9 cellular contexts compared by ENCODE assay signal in genomic region chr1:236144033-236144432, GRCh38. TPM values are rescaled to one million over a fixed set of nuclear protein-coding genes. Genes with fewer than 3 reads are reported as not detected.
DNase-seq lines count a peak whose midpoint lies in the region; ATAC-seq and TF ChIP-seq lines count a peak whose summit lies in the region.
"Had no signal": no experiment of that assay in that cellular context is flagged by ENCODE, and none has a peak within 500 bp of the region (broad histone marks: within the 10 kb centered on the region; RNA-seq: fewer than 3 reads in every experiment).

No MANE protein-coding gene starts in this region.

- no peak for TF ChIP-seq CTCF in AG04450 (IDR thresholded peaks at IDR 0.05; ENCODE audit: low read depth, low read length)
- no peak for TF ChIP-seq CTCF in HEK293 (tag by site-specific recombination; IDR thresholded peaks at IDR 0.05)
- TF ChIP-seq CTCF in cardiac fibroblast (IDR thresholded peaks at IDR 0.05; ENCODE audit: low read depth, low read length): no peak

- DNase-seq in AG04450 (ENCODE audit: low read depth, low spot score) (no peak), cardiac fibroblast (ENCODE audit: low read depth in 2 of 2) (no peak), NCI-H146 treated with DMSO at 0.1 percent for 48 hours (lab: John Stamatoyannopoulos, UW; ENCODE audit: unreplicated experiment) (no peak), NK-92 (lab: John Stamatoyannopoulos, UW; ENCODE audit: unreplicated experiment) (no peak)
- no peak for DNase-seq in activated effector memory CD4-positive, alpha-beta T cell treated with Interleukin-2 at 50 U/mL for 16 hours
- DNase-seq: activated naive CD4-positive, alpha-beta T cell had no signal

- peak overlapping the region; percentile 89 for H3K4me3 ChIP-seq in AG04450 (ENCODE audit: low read depth, low read length)
- peak overlapping the region; percentile 79 for H3K4me3 ChIP-seq in HEK293 (ENCODE audit: low read depth, low read length)
- peak overlapping the region; percentile 69 to 75 for H3K4me3 ChIP-seq in cardiac fibroblast (replicated peaks in 1 of 2; ENCODE audit: low read depth in 2 of 2, low read length in 2 of 2)
- H3K4me3 ChIP-seq in muscle layer of duodenum (ENCODE audit: low read depth in 1 of 2, low read length in 2 of 2): peak overlapping the region; percentile 84 to 93

- H3K36me3 ChIP-seq in HEK293 (ENCODE audit: control insufficient read depth in 2 of 2, insufficient read depth in 1 of 2, low read length in 2 of 2) (peaks cover 6 to 9% of the 10 kb centered on the region in 2 experiments; a peak in 2 of 3 replicates), muscle layer of duodenum (ENCODE audit: control insufficient read depth in 1 of 2, insufficient read depth in 2 of 2, low read length in 2 of 2) (no peaks in the 10 kb centered on the region)

- ATAC-seq in HG02981 (IDR thresholded peaks at IDR 0.05; ENCODE audit: unreplicated experiment): no peak

- peaks cover 10% of the 10 kb centered on the region for H3K27me3 ChIP-seq in AG04450 (ENCODE audit: control insufficient read depth, insufficient read depth, low read length)
- no peaks in the 10 kb centered on the region for H3K27me3 ChIP-seq in muscle layer of duodenum (ENCODE audit: low read depth, low read length)

- POLR2A ChIA-PET in AG04450 (lab: Yijun Ruan, JAX): interaction anchor here (0.6 to 0.7 kb wide), 2 partner anchors 86 to 211 kb away, joined by 3 to 7 read pairs; no protein-coding TSS in a partner anchor
- POLR2A ChIA-PET in HEK293 (lab: Yijun Ruan, JAX): interaction anchor here (0.5 to 1.3 kb wide), 2 partner anchors 138 to 1482 kb away, joined by 4 to 5 read pairs; partner anchors contain the start of gene ERO1B

- CTCF ChIA-PET in AG04450 (lab: Charles Lee): interaction anchor here (0.8 kb wide), 1 partner anchor 26 kb away, joined by 4 read pairs; no protein-coding TSS in a partner anchor
- CTCF ChIA-PET in HEK293 (lab: Yijun Ruan, JAX): interaction anchor here (0.6 to 2.1 kb wide), 5 partner anchors 14 to 487 kb away, joined by 4 to 7 read pairs (median 4); no protein-coding TSS in a partner anchor

- peaks cover 5% of the 10 kb centered on the region for H3K4me1 ChIP-seq in HEK293 (ENCODE audit: control insufficient read depth, insufficient read depth, low read length)
- H3K4me1 ChIP-seq in muscle layer of duodenum (ENCODE audit: control insufficient read depth in 1 of 2, insufficient read depth in 2 of 2, low read length in 2 of 2): peaks cover 0 to 30% of the 10 kb centered on the region in 2 donors

- H3K27ac ChIP-seq in AG04450 (ENCODE audit: low read depth, low read length) (no peak overlapping the region), HEK293 (ENCODE audit: extremely low read depth, low read depth, low read length) (no peak overlapping the region), muscle layer of duodenum (ENCODE audit: low read length) (no peak overlapping the region)

- H3K9me3 ChIP-seq in AG04450 (ENCODE audit: control insufficient read depth, insufficient read depth, low read length): peaks cover 3% of the 10 kb centered on the region; the same call in 1 of the 2 replicates
- H3K9me3 ChIP-seq in HEK293 (ENCODE audit: control insufficient read depth, insufficient read depth, low read depth, low read length): no peaks in the 10 kb centered on the region
- no peaks in the 10 kb centered on the region for H3K9me3 ChIP-seq in muscle layer of duodenum (ENCODE audit: control insufficient read depth in 1 of 2, low read length in 2 of 2)

TF ChIP-seq in HEK293, 187 proteins besides CTCF, POLR2A, EP300 and RAD21:
- TF ChIP-seq GFI1B (tag by site-specific recombination; IDR thresholded peaks at IDR 0.05) (0 out of 2 replicates have a peak, but pooled peaks have one; percentile 28), ZNF362 (tag by site-specific recombination; IDR thresholded peaks at IDR 0.05) (peak; percentile 80; the same call in 1 of the 2 replicates), ZBTB8A (tag by site-specific recombination; IDR thresholded peaks at IDR 0.05) (no peak), SP3 (tag by site-specific recombination; IDR thresholded peaks at IDR 0.05) (peak; percentile 41; the same call in 1 of the 2 replicates), SP2 (tag by site-specific recombination; IDR thresholded peaks at IDR 0.05) (peak; percentile 65)
- TF ChIP-seq, protein P1, sequence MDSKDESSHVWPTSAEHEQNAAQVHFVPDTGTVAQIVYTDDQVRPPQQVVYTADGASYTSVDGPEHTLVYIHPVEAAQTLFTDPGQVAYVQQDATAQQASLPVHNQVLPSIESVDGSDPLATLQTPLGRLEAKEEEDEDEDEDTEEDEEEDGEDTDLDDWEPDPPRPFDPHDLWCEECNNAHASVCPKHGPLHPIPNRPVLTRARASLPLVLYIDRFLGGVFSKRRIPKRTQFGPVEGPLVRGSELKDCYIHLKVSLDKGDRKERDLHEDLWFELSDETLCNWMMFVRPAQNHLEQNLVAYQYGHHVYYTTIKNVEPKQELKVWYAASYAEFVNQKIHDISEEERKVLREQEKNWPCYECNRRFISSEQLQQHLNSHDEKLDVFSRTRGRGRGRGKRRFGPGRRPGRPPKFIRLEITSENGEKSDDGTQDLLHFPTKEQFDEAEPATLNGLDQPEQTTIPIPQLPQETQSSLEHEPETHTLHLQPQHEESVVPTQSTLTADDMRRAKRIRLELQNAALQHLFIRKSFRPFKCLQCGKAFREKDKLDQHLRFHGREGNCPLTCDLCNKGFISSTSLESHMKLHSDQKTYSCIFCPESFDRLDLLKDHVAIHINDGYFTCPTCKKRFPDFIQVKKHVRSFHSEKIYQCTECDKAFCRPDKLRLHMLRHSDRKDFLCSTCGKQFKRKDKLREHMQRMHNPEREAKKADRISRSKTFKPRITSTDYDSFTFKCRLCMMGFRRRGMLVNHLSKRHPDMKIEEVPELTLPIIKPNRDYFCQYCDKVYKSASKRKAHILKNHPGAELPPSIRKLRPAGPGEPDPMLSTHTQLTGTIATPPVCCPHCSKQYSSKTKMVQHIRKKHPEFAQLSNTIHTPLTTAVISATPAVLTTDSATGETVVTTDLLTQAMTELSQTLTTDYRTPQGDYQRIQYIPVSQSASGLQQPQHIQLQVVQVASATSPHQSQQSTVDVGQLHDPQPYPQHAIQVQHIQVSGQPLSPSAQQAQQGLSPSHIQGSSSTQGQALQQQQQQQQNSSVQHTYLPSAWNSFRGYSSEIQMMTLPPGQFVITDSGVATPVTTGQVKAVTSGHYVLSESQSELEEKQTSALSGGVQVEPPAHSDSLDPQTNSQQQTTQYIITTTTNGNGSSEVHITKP (tag by site-specific recombination; IDR thresholded peaks at IDR 0.05): peak; percentile 74
TF ChIP-seq in HEK293: peak in this region for 5.

RNA-seq across cellular contexts. Expression of gene GPR137B, which starts 1.7 kb away (rescaled TPM):
- 14.3 and 15.7 TPM in 2 replicates for polyA plus RNA-seq in AG04450 (2011; rRNA removed)
- 5.8 and 6.1 TPM in 2 replicates for polyA minus RNA-seq in AG04450 (2011; rRNA and poly(A)+ RNA removed)
